10 cellular contexts compared by ENCODE assay signal in the genomic region with DNA sequence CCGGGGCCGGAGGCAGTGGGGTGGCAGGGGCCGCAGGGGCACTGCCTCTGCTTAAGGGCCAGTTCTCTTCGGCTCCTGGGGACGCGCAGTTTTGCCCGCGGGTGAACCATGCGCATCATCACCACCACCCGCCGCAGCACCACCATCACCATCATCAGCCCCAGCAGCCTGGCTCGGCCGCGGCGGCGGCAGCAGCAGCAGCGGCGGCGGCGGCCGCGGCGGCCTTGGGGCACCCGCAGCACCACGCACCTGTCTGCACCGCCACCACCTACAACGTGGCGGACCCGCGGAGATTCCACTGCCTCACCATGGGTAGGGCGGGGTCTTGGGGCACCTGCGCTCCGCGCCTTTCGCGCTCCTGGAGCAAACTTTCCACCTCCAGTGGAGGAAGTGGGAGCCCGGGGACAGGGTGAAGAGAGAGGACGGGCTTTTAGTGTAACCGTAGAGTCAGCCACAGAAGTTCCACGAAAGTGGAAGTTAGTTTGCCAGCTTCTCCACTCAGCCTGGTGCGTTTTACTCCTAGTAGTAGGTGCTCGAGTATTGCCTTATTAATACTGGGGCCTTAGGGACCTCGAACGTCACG. TPM values are rescaled to one million over a fixed set of nuclear protein-coding genes. Genes with fewer than 3 reads are reported as not detected.
DNase-seq lines count a peak whose midpoint lies in the region; TF ChIP-seq lines count a peak whose summit lies in the region.
"Had no signal": no experiment of that assay in that cellular context is flagged by ENCODE, and none has a peak within 500 bp of the region (broad histone marks: within the 10 kb centered on the region; RNA-seq: fewer than 3 reads in every experiment).

No MANE protein-coding gene starts in this region.

- no peak for TF ChIP-seq EP300 in esophagus muscularis mucosa (IDR thresholded peaks at IDR 0.05)

- TF ChIP-seq CTCF in esophagus muscularis mucosa (IDR thresholded peaks at IDR 0.05): no peak

- no peak for TF ChIP-seq POLR2A in esophagus muscularis mucosa (IDR thresholded peaks at IDR 0.05; ENCODE audit: low read depth)

- H3K9ac ChIP-seq in rectal smooth muscle tissue (ENCODE audit: low read length): no peak overlapping the region

- no peak overlapping the region for H3K27ac ChIP-seq in SJSA1
- H3K27ac ChIP-seq in esophagus muscularis mucosa (replicated peaks in 1 of 4): no peak overlapping the region
- no peak overlapping the region for H3K27ac ChIP-seq in rectal smooth muscle tissue (ENCODE audit: low read depth, low read length)
- H3K27ac ChIP-seq: VCaP had no signal

- H3K4me3 ChIP-seq in SJSA1 (peak overlapping the region; percentile 31), esophagus muscularis mucosa (peak overlapping the region; percentile 38 to 54 (median 44)), rectal smooth muscle tissue (ENCODE audit: low read length) (peak overlapping the region; percentile 53)

- no peaks in the 10 kb centered on the region; the same call in 1 of the 2 replicates for H3K9me3 ChIP-seq in SJSA1 (replicated peaks)
- no peaks in the 10 kb centered on the region for H3K9me3 ChIP-seq in esophagus muscularis mucosa

- H3K4me1 ChIP-seq in SJSA1 (replicated peaks) (peaks cover 17% of the 10 kb centered on the region), esophagus muscularis mucosa (peaks cover 15 to 41% (median 41%) of the 10 kb centered on the region in 4 donors), rectal smooth muscle tissue (ENCODE audit: control insufficient read depth, insufficient read depth, low read length) (no peaks in the 10 kb centered on the region)

- DNase-seq in ELR (ENCODE audit: low read depth) (peak; percentile 35), SJSA1 (ENCODE audit: low read depth in 1 of 2, low spot score in 2 of 2) (no peak), esophagus muscularis mucosa (ENCODE audit: extremely low spot score) (no peak), epidermal melanocyte (ENCODE audit: insufficient read length, low spot score) (no peak), T1000 (lab: John Stamatoyannopoulos, UW) (no peak), SHP77 (lab: John Stamatoyannopoulos, UW) (no peak), T-helper 9 cell (no peak)

- H3K36me3 ChIP-seq in SJSA1 (no peaks in the 10 kb centered on the region), esophagus muscularis mucosa (no peaks in the 10 kb centered on the region), rectal smooth muscle tissue (ENCODE audit: control insufficient read depth, insufficient read depth, low read length) (no peaks in the 10 kb centered on the region)

- WGBS in esophagus muscularis mucosa: 2% methylated on average over 27 of the region's 45 CpGs

- intact Hi-C loops in esophagus muscularis mucosa (cut with DNase I): no loop called here

- H3K27me3 ChIP-seq in SJSA1 (replicated peaks) (peaks cover 39% of the 10 kb centered on the region), esophagus muscularis mucosa (peaks cover 0 to 100% (median 69%) of the 10 kb centered on the region in 4 donors), rectal smooth muscle tissue (ENCODE audit: control insufficient read depth, insufficient read depth, low read length) (peaks cover 40% of the 10 kb centered on the region)

RNA-seq across cellular contexts. Expression of a gene that starts 0.7 kb away (rescaled TPM):
- total RNA-seq in SJSA1 (2014; rRNA removed; shearing (Covaris generic)): not detected in 2 replicates
- not detected for total RNA-seq in esophagus muscularis mucosa
- total RNA-seq: myocyte had no signal

RNA-seq across cellular contexts. Expression of a gene that starts 36.3 kb away (rescaled TPM):
- 73.7 and 105 TPM in 2 replicates for total RNA-seq in SJSA1 (2014; rRNA removed; shearing (Covaris generic))
- total RNA-seq in esophagus muscularis mucosa: 10 to 100 TPM; 29.8 to 40.4 (median 33.6) TPM
